8 cellular contexts compared by ENCODE assay signal in the genomic region with DNA sequence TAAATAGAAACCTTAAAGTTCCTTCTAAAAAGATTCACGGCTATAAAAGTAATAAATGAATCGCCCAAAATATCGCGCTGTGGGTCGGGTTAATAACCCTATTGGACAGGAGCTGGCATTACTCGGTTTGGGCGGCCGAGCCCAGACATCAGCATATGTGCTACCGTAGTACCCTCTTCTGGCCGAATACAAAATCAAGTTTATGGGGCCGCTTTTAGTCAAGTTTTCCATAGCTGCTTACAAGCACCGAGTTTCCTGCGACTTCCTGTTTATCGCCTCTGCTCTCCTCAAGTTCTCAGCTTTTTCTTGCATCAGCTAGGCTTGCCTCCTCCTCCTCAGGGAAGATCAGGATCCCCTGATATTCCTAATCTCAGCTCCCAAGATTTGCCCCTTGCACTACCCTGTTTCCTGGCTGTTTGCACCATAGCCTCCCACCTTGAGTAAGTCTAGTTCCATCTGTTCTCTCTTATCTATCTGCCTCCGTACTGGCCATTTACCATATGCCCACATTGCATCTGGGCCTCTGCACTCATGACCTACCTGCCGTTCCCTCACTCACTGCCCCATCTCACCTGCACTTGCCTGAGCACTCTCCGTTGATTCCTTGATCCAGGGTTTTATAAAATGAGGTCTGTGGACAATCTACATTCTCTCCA. TPM values are rescaled to one million over a fixed set of nuclear protein-coding genes. Genes with fewer than 3 reads are reported as not detected.
DNase-seq lines count a peak whose midpoint lies in the region; ATAC-seq and TF ChIP-seq lines count a peak whose summit lies in the region.

No MANE protein-coding gene starts in this region.

- H3K36me3 Mint-ChIP-seq in T-helper 1 cell treated with Interleukin-12 subunit alpha and Interleukin-12 subunit beta and Interleukin-4 antibody, amounts not matched to agents 30 μg/mL and 1 μg/mL, for 36 hours (ENCODE audit: low read depth): no peaks in the 10 kb centered on the region

- H3K36me3 ChIP-seq in colonic mucosa (no peaks in the 10 kb centered on the region), uterus (no peaks in the 10 kb centered on the region)

- no peak overlapping the region for H3K27ac ChIP-seq in colonic mucosa
- no peak overlapping the region for H3K27ac ChIP-seq in uterus

- H3K9ac ChIP-seq in colonic mucosa (ENCODE audit: low read depth in 2 of 2, low read length in 2 of 2): no peak overlapping the region

- DNase-seq in ELF-1 (ENCODE audit: low read depth, low spot score) (peak; percentile 46), colonic mucosa (no peak), uterus (no peak)
- peak; percentile 38 for DNase-seq in stimulated activated CD4-positive, alpha-beta T cell treated with anti-CD3 and anti-CD28 coated beads, Interleukin-2, amount 100 ng/mL, for 4 hours (ENCODE audit: low read depth)
- no peak for DNase-seq in NK-92 treated with Interleukin-12 subunit alpha and Interleukin-12 subunit beta, amount 100 ng/mL, for 24 hours (lab: John Stamatoyannopoulos, UW)

- intact Hi-C loops in colonic mucosa (cut with DNase I): no loop called here
- intact Hi-C loops in uterus (cut with DNase I; ENCODE audit: low total_unique reads): no loop called here

- peak overlapping the region; percentile 49 for H3K4me3 Mint-ChIP-seq in T-helper 1 cell treated with Interleukin-12 subunit alpha and Interleukin-12 subunit beta and Interleukin-4 antibody, amounts not matched to agents 30 μg/mL and 1 μg/mL, for 36 hours

- H3K27me3 ChIP-seq in colonic mucosa: no peaks in the 10 kb centered on the region
- H3K27me3 ChIP-seq in uterus: no peaks in the 10 kb centered on the region

- peak; percentile 78 for ATAC-seq in GM21423 (IDR thresholded peaks at IDR 0.05; ENCODE audit: unreplicated experiment)
- peak; percentile 64 for ATAC-seq in HG03558 (IDR thresholded peaks at IDR 0.05; ENCODE audit: extremely low read depth, unreplicated experiment)

- peaks cover 17% of the 10 kb centered on the region for H3K4me1 Mint-ChIP-seq in T-helper 1 cell treated with Interleukin-12 subunit alpha and Interleukin-12 subunit beta and Interleukin-4 antibody, amounts not matched to agents 30 μg/mL and 1 μg/mL, for 36 hours (ENCODE audit: low read depth)

- no peak overlapping the region for H3K4me3 ChIP-seq in colonic mucosa
- no peak overlapping the region for H3K4me3 ChIP-seq in uterus

- H3K27ac Mint-ChIP-seq in T-helper 1 cell treated with Interleukin-12 subunit alpha and Interleukin-12 subunit beta and Interleukin-4 antibody, amounts not matched to agents 30 μg/mL and 1 μg/mL, for 36 hours: peak overlapping the region; percentile 52

- H3K9me3 Mint-ChIP-seq in T-helper 1 cell treated with Interleukin-12 subunit alpha and Interleukin-12 subunit beta and Interleukin-4 antibody, amounts not matched to agents 30 μg/mL and 1 μg/mL, for 36 hours: peaks cover 3% of the 10 kb centered on the region

- TF ChIP-seq POLR2A in uterus (IDR thresholded peaks at IDR 0.05): no peak

- H3K4me1 ChIP-seq in colonic mucosa (no peaks in the 10 kb centered on the region), uterus (no peaks in the 10 kb centered on the region)

- H3K9me3 ChIP-seq in colonic mucosa (no peaks in the 10 kb centered on the region), uterus (no peaks in the 10 kb centered on the region)

- H3K27me3 Mint-ChIP-seq in T-helper 1 cell treated with Interleukin-12 subunit alpha and Interleukin-12 subunit beta and Interleukin-4 antibody, amounts not matched to agents 30 μg/mL and 1 μg/mL, for 36 hours (ENCODE audit: low read depth): no peaks in the 10 kb centered on the region

- TF ChIP-seq CTCF in colonic mucosa (IDR thresholded peaks at IDR 0.05): peak; percentile 20
- TF ChIP-seq CTCF in uterus (IDR thresholded peaks at IDR 0.05): no peak

RNA-seq across cellular contexts. Expression of a gene that starts 56.1 kb away (rescaled TPM):
- total RNA-seq in colonic mucosa (100 to 1,000 TPM in 1 of 2 donors, 10 to 100 TPM in 1; 85.1 to 121 TPM), uterus (100 to 1,000 TPM in 2 of 4 donors, 10 to 100 TPM in 2; 66.6 to 202 (median 139) TPM)

Comparison
In these comparisons a context has a peak if more than half of its experiments do, and no peak if none do; other contexts are left out.
1. DNase-seq: peak in ELF-1 (single experiment) and stimulated activated CD4-positive, alpha-beta T cell treated with anti-CD3 and anti-CD28 coated beads, Interleukin-2, amount 100 ng/mL, for 4 hours (single experiment); none in colonic mucosa (single experiment), uterus (0 of 2) and NK-92 treated with Interleukin-12 subunit alpha and Interleukin-12 subunit beta, amount 100 ng/mL, for 24 hours (single experiment).